In the genomic region with DNA sequence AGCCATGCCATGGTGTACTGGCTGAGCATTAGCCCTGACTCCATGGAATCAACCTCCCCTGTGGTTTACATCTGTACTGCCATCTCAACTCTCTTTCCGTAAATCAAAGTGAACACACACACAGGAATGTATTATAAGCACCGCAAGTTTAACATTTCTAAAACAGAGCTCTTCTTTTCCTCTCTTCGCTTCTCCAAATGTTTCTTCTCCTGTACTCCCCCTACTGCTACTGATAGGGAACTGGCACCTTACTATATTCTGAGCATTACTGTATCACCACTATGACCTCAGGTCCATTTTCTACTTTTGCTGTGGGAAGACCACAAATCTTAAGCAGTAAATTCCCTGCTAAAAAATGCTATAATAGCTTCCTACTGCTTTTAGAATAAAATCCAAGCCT, we compare ENCODE assay signal across 1 cellular context.
TF ChIP-seq lines count a peak whose summit lies in the region.

No MANE protein-coding gene starts in this region.

TF ChIP-seq in H1, 55 proteins besides CTCF, POLR2A, EP300 and RAD21 (continued from another document):
- TF ChIP-seq, protein P1, sequence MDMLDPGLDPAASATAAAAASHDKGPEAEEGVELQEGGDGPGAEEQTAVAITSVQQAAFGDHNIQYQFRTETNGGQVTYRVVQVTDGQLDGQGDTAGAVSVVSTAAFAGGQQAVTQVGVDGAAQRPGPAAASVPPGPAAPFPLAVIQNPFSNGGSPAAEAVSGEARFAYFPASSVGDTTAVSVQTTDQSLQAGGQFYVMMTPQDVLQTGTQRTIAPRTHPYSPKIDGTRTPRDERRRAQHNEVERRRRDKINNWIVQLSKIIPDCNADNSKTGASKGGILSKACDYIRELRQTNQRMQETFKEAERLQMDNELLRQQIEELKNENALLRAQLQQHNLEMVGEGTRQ (IDR thresholded peaks at IDR 0.05; ENCODE audit: low read length) = no peak
- no peak for TF ChIP-seq SP1 (IDR thresholded peaks at IDR 0.05; ENCODE audit: low read depth, low read length)
- TF ChIP-seq ASH2L (IDR thresholded peaks at IDR 0.05; ENCODE audit: low read length) = no peak
- no peak for TF ChIP-seq BACH1 (IDR thresholded peaks at IDR 0.05; ENCODE audit: low read length)
- no peak for TF ChIP-seq TCF12 (IDR thresholded peaks at IDR 0.05; ENCODE audit: low read depth, low read length)
- no peak for TF ChIP-seq NANOG (IDR thresholded peaks at IDR 0.05; ENCODE audit: insufficient read depth, low read depth, low read length, poor library complexity, severe bottlenecking)
- TF ChIP-seq HDAC2 (IDR thresholded peaks at IDR 0.05; ENCODE audit: borderline replicate concordance in 1 of 2, low read depth in 2 of 2, low read length in 2 of 2) = no peak
- TF ChIP-seq BRCA1 (IDR thresholded peaks at IDR 0.05; ENCODE audit: low read depth, low read length) = no peak
- no peak for TF ChIP-seq JUN (IDR thresholded peaks at IDR 0.05; ENCODE audit: low read depth, low read length)
- no peak for TF ChIP-seq PHF8 (conservative IDR thresholded peaks at IDR 0.05; ENCODE audit: low read depth, low read length)
- TF ChIP-seq, protein P2, sequence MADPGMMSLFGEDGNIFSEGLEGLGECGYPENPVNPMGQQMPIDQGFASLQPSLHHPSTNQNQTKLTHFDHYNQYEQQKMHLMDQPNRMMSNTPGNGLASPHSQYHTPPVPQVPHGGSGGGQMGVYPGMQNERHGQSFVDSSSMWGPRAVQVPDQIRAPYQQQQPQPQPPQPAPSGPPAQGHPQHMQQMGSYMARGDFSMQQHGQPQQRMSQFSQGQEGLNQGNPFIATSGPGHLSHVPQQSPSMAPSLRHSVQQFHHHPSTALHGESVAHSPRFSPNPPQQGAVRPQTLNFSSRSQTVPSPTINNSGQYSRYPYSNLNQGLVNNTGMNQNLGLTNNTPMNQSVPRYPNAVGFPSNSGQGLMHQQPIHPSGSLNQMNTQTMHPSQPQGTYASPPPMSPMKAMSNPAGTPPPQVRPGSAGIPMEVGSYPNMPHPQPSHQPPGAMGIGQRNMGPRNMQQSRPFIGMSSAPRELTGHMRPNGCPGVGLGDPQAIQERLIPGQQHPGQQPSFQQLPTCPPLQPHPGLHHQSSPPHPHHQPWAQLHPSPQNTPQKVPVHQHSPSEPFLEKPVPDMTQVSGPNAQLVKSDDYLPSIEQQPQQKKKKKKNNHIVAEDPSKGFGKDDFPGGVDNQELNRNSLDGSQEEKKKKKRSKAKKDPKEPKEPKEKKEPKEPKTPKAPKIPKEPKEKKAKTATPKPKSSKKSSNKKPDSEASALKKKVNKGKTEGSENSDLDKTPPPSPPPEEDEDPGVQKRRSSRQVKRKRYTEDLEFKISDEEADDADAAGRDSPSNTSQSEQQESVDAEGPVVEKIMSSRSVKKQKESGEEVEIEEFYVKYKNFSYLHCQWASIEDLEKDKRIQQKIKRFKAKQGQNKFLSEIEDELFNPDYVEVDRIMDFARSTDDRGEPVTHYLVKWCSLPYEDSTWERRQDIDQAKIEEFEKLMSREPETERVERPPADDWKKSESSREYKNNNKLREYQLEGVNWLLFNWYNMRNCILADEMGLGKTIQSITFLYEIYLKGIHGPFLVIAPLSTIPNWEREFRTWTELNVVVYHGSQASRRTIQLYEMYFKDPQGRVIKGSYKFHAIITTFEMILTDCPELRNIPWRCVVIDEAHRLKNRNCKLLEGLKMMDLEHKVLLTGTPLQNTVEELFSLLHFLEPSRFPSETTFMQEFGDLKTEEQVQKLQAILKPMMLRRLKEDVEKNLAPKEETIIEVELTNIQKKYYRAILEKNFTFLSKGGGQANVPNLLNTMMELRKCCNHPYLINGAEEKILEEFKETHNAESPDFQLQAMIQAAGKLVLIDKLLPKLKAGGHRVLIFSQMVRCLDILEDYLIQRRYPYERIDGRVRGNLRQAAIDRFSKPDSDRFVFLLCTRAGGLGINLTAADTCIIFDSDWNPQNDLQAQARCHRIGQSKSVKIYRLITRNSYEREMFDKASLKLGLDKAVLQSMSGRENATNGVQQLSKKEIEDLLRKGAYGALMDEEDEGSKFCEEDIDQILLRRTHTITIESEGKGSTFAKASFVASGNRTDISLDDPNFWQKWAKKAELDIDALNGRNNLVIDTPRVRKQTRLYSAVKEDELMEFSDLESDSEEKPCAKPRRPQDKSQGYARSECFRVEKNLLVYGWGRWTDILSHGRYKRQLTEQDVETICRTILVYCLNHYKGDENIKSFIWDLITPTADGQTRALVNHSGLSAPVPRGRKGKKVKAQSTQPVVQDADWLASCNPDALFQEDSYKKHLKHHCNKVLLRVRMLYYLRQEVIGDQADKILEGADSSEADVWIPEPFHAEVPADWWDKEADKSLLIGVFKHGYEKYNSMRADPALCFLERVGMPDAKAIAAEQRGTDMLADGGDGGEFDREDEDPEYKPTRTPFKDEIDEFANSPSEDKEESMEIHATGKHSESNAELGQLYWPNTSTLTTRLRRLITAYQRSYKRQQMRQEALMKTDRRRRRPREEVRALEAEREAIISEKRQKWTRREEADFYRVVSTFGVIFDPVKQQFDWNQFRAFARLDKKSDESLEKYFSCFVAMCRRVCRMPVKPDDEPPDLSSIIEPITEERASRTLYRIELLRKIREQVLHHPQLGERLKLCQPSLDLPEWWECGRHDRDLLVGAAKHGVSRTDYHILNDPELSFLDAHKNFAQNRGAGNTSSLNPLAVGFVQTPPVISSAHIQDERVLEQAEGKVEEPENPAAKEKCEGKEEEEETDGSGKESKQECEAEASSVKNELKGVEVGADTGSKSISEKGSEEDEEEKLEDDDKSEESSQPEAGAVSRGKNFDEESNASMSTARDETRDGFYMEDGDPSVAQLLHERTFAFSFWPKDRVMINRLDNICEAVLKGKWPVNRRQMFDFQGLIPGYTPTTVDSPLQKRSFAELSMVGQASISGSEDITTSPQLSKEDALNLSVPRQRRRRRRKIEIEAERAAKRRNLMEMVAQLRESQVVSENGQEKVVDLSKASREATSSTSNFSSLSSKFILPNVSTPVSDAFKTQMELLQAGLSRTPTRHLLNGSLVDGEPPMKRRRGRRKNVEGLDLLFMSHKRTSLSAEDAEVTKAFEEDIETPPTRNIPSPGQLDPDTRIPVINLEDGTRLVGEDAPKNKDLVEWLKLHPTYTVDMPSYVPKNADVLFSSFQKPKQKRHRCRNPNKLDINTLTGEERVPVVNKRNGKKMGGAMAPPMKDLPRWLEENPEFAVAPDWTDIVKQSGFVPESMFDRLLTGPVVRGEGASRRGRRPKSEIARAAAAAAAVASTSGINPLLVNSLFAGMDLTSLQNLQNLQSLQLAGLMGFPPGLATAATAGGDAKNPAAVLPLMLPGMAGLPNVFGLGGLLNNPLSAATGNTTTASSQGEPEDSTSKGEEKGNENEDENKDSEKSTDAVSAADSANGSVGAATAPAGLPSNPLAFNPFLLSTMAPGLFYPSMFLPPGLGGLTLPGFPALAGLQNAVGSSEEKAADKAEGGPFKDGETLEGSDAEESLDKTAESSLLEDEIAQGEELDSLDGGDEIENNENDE (IDR thresholded peaks at IDR 0.05; ENCODE audit: insufficient replicate concordance, low read length) = no peak
